ENCODE assay signal across 16 cellular contexts in genomic region chr18:13276530-13277520, GRCh38. TPM values are rescaled to one million over a fixed set of nuclear protein-coding genes. Genes with fewer than 3 reads are reported as not detected.
DNase-seq lines count a peak whose midpoint lies in the region; ATAC-seq and TF ChIP-seq lines count a peak whose summit lies in the region.
"Had no signal": no experiment of that assay in that cellular context is flagged by ENCODE, and none has a peak within 500 bp of the region (broad histone marks: within the 10 kb centered on the region; RNA-seq: fewer than 3 reads in every experiment).

No MANE protein-coding gene starts in this region.

- TF ChIP-seq CTCF in testis (IDR thresholded peaks at IDR 0.05), result no peak

- intact Hi-C loops in testis (cut with DNase I; ENCODE audit: low total_unique reads), result no loop called here

- no peaks in the 10 kb centered on the region for H3K9me3 Mint-ChIP-seq in activated naive CD8-positive, alpha-beta T cell treated with anti-CD3 and anti-CD28 coated beads, Interleukin-2, amount 10 ng/mL, durations not matched to agents 7 days and 5 days

- TF ChIP-seq POLR2A in testis (IDR thresholded peaks at IDR 0.05), result no peak

- H3K56ac ChIP-seq in mesendoderm (ENCODE audit: low read length), result peak overlapping the region; percentile 19

- no peak overlapping the region for H3K4ac ChIP-seq in mesendoderm (ENCODE audit: low read depth, low read length)

- peak overlapping the region; percentile 31 for H3K27ac ChIP-seq in BLaER1
- no peak overlapping the region for H3K27ac ChIP-seq in mesendoderm (ENCODE audit: low read depth, low read length)
- H3K27ac ChIP-seq in testis, result no peak overlapping the region
- H3K27ac ChIP-seq: C4-2B, PC-9, psoas muscle had no signal

- no peak overlapping the region for H2BK15ac ChIP-seq in mesendoderm (replicated peaks; ENCODE audit: low read depth)

- H3K4me1 ChIP-seq in BLaER1 (peaks cover 73% of the 10 kb centered on the region), mesendoderm (ENCODE audit: control insufficient read depth, low read depth, low read length) (peaks cover 13% of the 10 kb centered on the region), testis (peaks cover 9% of the 10 kb centered on the region)
- H3K4me1 ChIP-seq: HAP-1 had no signal

- POLR2A ChIA-PET in activated naive CD8-positive, alpha-beta T cell treated with anti-CD3 and anti-CD28 coated beads, Interleukin-2, amount 10 ng/mL, durations not matched to agents 7 days and 5 days (lab: Charles Lee), result no interaction called here

- H3K23ac ChIP-seq in mesendoderm (ENCODE audit: low read length), result peak overlapping the region; percentile 92

- H3K18ac ChIP-seq in mesendoderm (ENCODE audit: low read length), result no peak overlapping the region

- peak overlapping the region; percentile 11 for H3K27ac Mint-ChIP-seq in activated naive CD8-positive, alpha-beta T cell treated with anti-CD3 and anti-CD28 coated beads, Interleukin-2, amount 10 ng/mL, durations not matched to agents 7 days and 5 days

- no peak overlapping the region for H2AK5ac ChIP-seq in mesendoderm (ENCODE audit: low read length)

- H3K4me2 ChIP-seq in BLaER1 (no peak overlapping the region), mesendoderm (ENCODE audit: low read length) (no peak overlapping the region)
- H3K4me2 ChIP-seq: PC-9 had no signal

- ATAC-seq in activated naive CD8-positive, alpha-beta T cell treated with anti-CD3 and anti-CD28 coated beads, Interleukin-2, amount 10 ng/mL, durations not matched to agents 7 days and 5 days (ENCODE audit: low read depth), result no peak
- ATAC-seq: psoas muscle had no signal

- H3K27me3 ChIP-seq in BLaER1, result no peaks in the 10 kb centered on the region
- no peaks in the 10 kb centered on the region for H3K27me3 ChIP-seq in mesendoderm (ENCODE audit: insufficient read depth, low read length, poor library complexity)
- no peaks in the 10 kb centered on the region for H3K27me3 ChIP-seq in testis

- H3K36me3 ChIP-seq in BLaER1 (peaks cover 66% of the 10 kb centered on the region), mesendoderm (ENCODE audit: control insufficient read depth, insufficient read depth, low read length) (no peaks in the 10 kb centered on the region), testis (ENCODE audit: low read depth, missing control alignments) (no peaks in the 10 kb centered on the region)
- H3K36me3 ChIP-seq: HAP-1 had no signal

- no peak overlapping the region for H2BK120ac ChIP-seq in mesendoderm (ENCODE audit: low read depth, low read length)

- no peak overlapping the region for H3K9ac ChIP-seq in BLaER1
- H3K9ac ChIP-seq in mesendoderm (ENCODE audit: low read length), result no peak overlapping the region

- H3K79me2 ChIP-seq in mesendoderm (ENCODE audit: control insufficient read depth, insufficient read depth, low read length), result no peaks in the 10 kb centered on the region

- peaks cover 50% of the 10 kb centered on the region for H3K9me3 ChIP-seq in BLaER1
- H3K9me3 ChIP-seq in testis, result no peaks in the 10 kb centered on the region
- H3K9me3 ChIP-seq: HAP-1, psoas muscle had no signal

- no peak overlapping the region for H3K4me3 ChIP-seq in BLaER1
- no peak overlapping the region for H3K4me3 ChIP-seq in mesendoderm (ENCODE audit: low read length)
- H3K4me3 ChIP-seq in testis, result no peak overlapping the region
- H3K4me3 ChIP-seq: HAP-1, PC-9, psoas muscle had no signal

- no peak overlapping the region for H2BK5ac ChIP-seq in mesendoderm (ENCODE audit: low read length)

- no peak overlapping the region for H4K5ac ChIP-seq in mesendoderm (ENCODE audit: low read length)

- H3K27me3 Mint-ChIP-seq in activated naive CD8-positive, alpha-beta T cell treated with anti-CD3 and anti-CD28 coated beads, Interleukin-2, amount 10 ng/mL, durations not matched to agents 7 days and 5 days, result no peaks in the 10 kb centered on the region

- no peak overlapping the region for H3K4me3 Mint-ChIP-seq in activated naive CD8-positive, alpha-beta T cell treated with anti-CD3 and anti-CD28 coated beads, Interleukin-2, amount 10 ng/mL, durations not matched to agents 7 days and 5 days

- peaks cover 74% of the 10 kb centered on the region for H4K20me1 ChIP-seq in BLaER1

- no peak overlapping the region for H4K8ac ChIP-seq in mesendoderm (ENCODE audit: low read depth, low read length)

- H3K4me1 Mint-ChIP-seq in activated naive CD8-positive, alpha-beta T cell treated with anti-CD3 and anti-CD28 coated beads, Interleukin-2, amount 10 ng/mL, durations not matched to agents 7 days and 5 days, result peaks cover 47% of the 10 kb centered on the region

- H3K79me1 ChIP-seq in mesendoderm (ENCODE audit: low read length), result no peaks in the 10 kb centered on the region

- H3K36me3 Mint-ChIP-seq in activated naive CD8-positive, alpha-beta T cell treated with anti-CD3 and anti-CD28 coated beads, Interleukin-2, amount 10 ng/mL, durations not matched to agents 7 days and 5 days, result peaks cover 10% of the 10 kb centered on the region

- DNase-seq in DMS 273 treated with DMSO at 0.1 percent for 48 hours (lab: John Stamatoyannopoulos, UW), result peak; percentile 41
- peak; percentile 27 for DNase-seq in activated naive CD8-positive, alpha-beta T cell treated with anti-CD3 and anti-CD28 coated beads, Interleukin-2, amount 10 ng/mL, durations not matched to agents 7 days and 5 days
- peak; percentile 44 for DNase-seq in mesendoderm
- no peak for DNase-seq in testis
- DNase-seq in retina, result no peak
- no peak for DNase-seq in iPS-NIHi7 (ENCODE audit: extremely low spot score)
- DNase-seq in H4 (ENCODE audit: low spot score), result no peak
- DNase-seq: midbrain; PC-9; psoas muscle; stimulated activated CD4-positive, alpha-beta T cell treated with anti-CD3 and anti-CD28 coated beads, Interleukin-4, amount 100 ng/mL, for 4 hours had no signal

- WGBS in mesendoderm (ENCODE audit: extremely low coverage, insufficient coverage, low lambda C conversion rate), result no CpG with 5 or more reads among the region's 23 CpGs
- 77 to 83% methylated on average over 18 to 23 of the region's 23 CpGs for WGBS in testis, 2 donors

RNA-seq across cellular contexts. Expression of gene LDLRAD4, which starts 58.3 kb away (rescaled TPM):
- total RNA-seq in activated naive CD8-positive, alpha-beta T cell treated with anti-CD3 and anti-CD28 coated beads, Interleukin-2, amount 10 ng/mL, durations not matched to agents 7 days and 5 days, result 10 to 100 TPM; 40.3 to 44.3 TPM
- polyA plus RNA-seq in mesendoderm (2013, experiment 1 of 2), result 1.5 TPM
- polyA plus RNA-seq in mesendoderm (2013, experiment 2 of 2), result 1.7 TPM
- 10 to 100 TPM; 25.9 to 42.2 TPM for total RNA-seq in testis
- 22.0 TPM for polyA plus RNA-seq in testis (ENCODE audit: insufficient read depth, low read depth, low replicate concordance)
- total RNA-seq in H4 (2014; rRNA removed; shearing (Covaris generic)), result 5.5 and 6.9 TPM in 2 replicates
- total RNA-seq: bronchial epithelial cell, MCF 10A had no signal

Comparison
In these comparisons a context has a peak if more than half of its experiments do, and no peak if none do; other contexts are left out.
1. DNase-seq: peak in DMS 273 treated with DMSO at 0.1 percent for 48 hours (single experiment), activated naive CD8-positive, alpha-beta T cell treated with anti-CD3 and anti-CD28 coated beads, Interleukin-2, amount 10 ng/mL, durations not matched to agents 7 days and 5 days (single experiment) and mesendoderm (single experiment); none in testis (single experiment), retina (single experiment), iPS-NIHi7 (single experiment) and H4 (single experiment).